Comparison of ENCODE assay signal across 8 cellular contexts in the genomic region with DNA sequence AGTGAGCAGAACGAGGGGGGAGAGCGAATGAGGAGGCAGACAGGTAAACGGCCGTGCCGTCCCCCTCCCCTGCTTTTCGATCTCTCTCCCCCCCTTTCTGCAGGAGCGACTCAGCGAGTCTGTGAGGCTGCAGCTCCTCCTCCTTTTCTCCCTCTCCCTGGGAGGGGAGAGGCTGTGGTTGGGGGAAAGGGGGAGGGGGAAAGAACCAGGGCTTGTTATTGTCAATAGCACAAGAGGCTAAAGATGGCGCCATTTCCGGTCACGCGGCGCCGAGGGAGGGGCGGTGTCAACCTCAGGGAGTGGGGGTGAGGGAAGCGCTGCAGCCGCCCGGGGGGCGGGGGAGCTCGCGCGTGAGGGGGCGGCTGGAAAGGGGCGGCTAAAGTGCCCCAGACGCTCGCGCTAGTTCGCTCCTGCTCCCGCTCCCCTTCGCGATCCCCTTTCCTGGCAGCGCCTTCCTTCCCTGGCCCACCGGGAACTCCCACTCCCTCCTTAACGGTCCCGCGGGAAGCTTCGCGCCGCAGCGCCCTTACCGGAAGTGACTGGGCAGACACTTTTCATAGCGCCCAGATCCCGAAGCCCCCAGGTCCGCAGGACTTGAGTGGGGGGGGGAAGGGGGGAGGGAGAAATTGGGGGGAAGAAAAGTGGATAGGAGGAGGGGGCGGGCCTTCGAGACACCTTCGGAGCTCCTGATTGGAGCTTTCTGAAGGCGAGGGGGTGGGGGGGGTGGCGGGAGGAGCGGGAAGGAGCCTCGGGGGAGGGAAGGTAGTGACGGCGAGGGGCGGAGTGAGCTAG. TPM values are rescaled to one million over a fixed set of nuclear protein-coding genes. Genes with fewer than 3 reads are reported as not detected.
DNase-seq lines count a peak whose midpoint lies in the region; ATAC-seq and TF ChIP-seq lines count a peak whose summit lies in the region.

CUL4B (minus strand) TSS at position 121 of the 792 bp plus-strand sequence. CDS start 324 bp downstream, outside the sequence.

- intact Hi-C loops in mucosa of descending colon (cut with DNase I, micrococcal nuclease) = no loop called here

- no peaks in the 10 kb centered on the region for H3K36me3 ChIP-seq in mucosa of descending colon (ENCODE audit: low read depth)

- H3K4me3 ChIP-seq in epithelial cell of esophagus (ENCODE audit: low read length) (peak within 1 kb of the TSS; percentile 70), mucosa of descending colon (peak within 1 kb of the TSS; percentile 40)

- H3K27ac Mint-ChIP-seq in IgD-negative memory B cell = peak within 1 kb of the TSS; percentile 89 to 98 (median 96)

- H3K9me3 ChIP-seq in mucosa of descending colon = no peaks in the 10 kb centered on the region

- peaks cover 17 to 25% (median 20%) of the 10 kb centered on the region in 3 donors for H3K4me1 Mint-ChIP-seq in IgD-negative memory B cell

- peaks cover 2% of the 10 kb centered on the region for H3K36me3 Mint-ChIP-seq in IgD-negative memory B cell

- peak; percentile 81 for DNase-seq in DMS 273 treated with DMSO at 0.1 percent for 48 hours (lab: John Stamatoyannopoulos, UW)
- peak; percentile 96 for DNase-seq in OCI-M1 (lab: John Stamatoyannopoulos, UW)
- peak; percentile 84 for DNase-seq in activated T-cell treated with anti-CD3 and anti-CD28 coated beads for 4 hours
- peak; percentile 92 for DNase-seq in epithelial cell of esophagus (ENCODE audit: low read depth)
- peak; percentile 92 to 95 (median 94) for DNase-seq in mucosa of descending colon
- peak; percentile 76 to 84 for DNase-seq in stimulated activated CD8-positive, alpha-beta memory T cell treated with anti-CD3 and anti-CD28 coated beads, Interleukin-4, amount 100 ng/mL, for 1 hour (ENCODE audit: low read depth in 2 of 2, low spot score in 1 of 2)

- no peak for TF ChIP-seq CTCF in epithelial cell of esophagus (IDR thresholded peaks at IDR 0.05; ENCODE audit: insufficient read depth, low read depth, low read length, missing control alignments)
- TF ChIP-seq CTCF in mucosa of descending colon (IDR thresholded peaks at IDR 0.05) = no peak

- H3K27me3 Mint-ChIP-seq in IgD-negative memory B cell = no peaks in the 10 kb centered on the region

- no peaks in the 10 kb centered on the region for H3K4me1 ChIP-seq in mucosa of descending colon (ENCODE audit: low read depth)

- H3K9me3 Mint-ChIP-seq in IgD-negative memory B cell = no peaks in the 10 kb centered on the region

- H3K4me3 Mint-ChIP-seq in IgD-negative memory B cell = peak within 1 kb of the TSS; percentile 86 to 99 (median 96)

- peak; percentile 78 for ATAC-seq in GM21529 (IDR thresholded peaks at IDR 0.05; ENCODE audit: unreplicated experiment)
- peak; percentile 95 for ATAC-seq in mucosa of descending colon

RNA-seq across cellular contexts. Expression of gene CUL4B, which starts in this region (rescaled TPM):
- 18.0 TPM for polyA plus RNA-seq in IgD-negative memory B cell
- total RNA-seq in mucosa of descending colon = 10 to 100 TPM; 27.4 to 47.1 (median 34.1) TPM

Comparison
In these comparisons a context has a peak if more than half of its experiments do, and no peak if none do; other contexts are left out.
1. Peak in every context shown above with its lines: DNase-seq, ATAC-seq and H3K4me3 ChIP-seq.